Comparison of ENCODE assay signal across 2 cellular contexts in the genomic region with DNA sequence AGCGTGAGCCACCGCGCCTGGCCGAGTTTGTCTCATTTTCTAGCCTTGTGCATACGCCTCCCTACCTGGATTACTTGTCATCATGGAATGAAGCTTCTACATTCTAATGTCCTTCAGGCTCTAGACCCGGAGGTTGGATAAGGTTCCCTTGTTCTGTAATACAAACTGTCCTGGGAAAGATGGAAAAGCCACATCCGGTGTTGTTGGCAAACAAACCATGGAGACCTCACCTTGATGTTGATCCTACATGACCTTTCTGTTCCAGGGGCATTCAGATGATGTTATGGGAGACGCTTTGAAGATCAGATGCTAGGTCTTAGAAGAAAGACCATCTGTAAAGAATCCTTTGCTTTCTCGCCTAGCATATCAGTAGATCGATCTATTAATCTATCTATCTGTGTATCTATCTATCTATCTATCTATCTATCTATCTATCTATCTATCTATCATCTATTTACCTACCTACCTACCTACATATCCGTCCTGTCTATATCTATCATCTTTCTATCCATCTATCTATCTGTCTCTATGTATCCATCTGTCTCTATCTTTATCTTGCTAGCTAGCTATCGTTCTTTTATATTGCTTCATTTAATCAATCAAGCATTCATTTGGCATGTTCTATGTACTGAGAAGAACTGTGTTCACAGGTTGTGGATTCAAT.
A peak's percentile ranks its signal among the peaks of the same experiment; 100 is the strongest.
TF ChIP-seq lines count a peak whose summit lies in the region.

No MANE protein-coding gene starts in this region.

TF ChIP-seq in HepG2, 621 proteins besides CTCF, POLR2A, EP300 and RAD21 (continues in another document):
- TF ChIP-seq NR2F2 (IDR thresholded peaks at IDR 0.05; ENCODE audit: borderline replicate concordance, low read depth) (peak; percentile 79), FOXP1 (IDR thresholded peaks at IDR 0.05) (no peak), FOXP1 (CRISPR knock-in tag; IDR thresholded peaks at IDR 0.05) (peak; percentile 64; the same call in 1 of the 2 replicates), REXO4 (CRISPR knock-in tag; IDR thresholded peaks at IDR 0.05; ENCODE audit: borderline replicate concordance) (no peak), LRRFIP1 (CRISPR knock-in tag; conservative IDR thresholded peaks at IDR 0.05) (no peak), CBFB (CRISPR knock-in tag; IDR thresholded peaks at IDR 0.05) (peak; percentile 58; the same call in 1 of the 2 replicates), NFYB (CRISPR knock-in tag; IDR thresholded peaks at IDR 0.05) (no peak), IKZF5 (CRISPR knock-in tag; IDR thresholded peaks at IDR 0.05) (no peak), NR2F6 (IDR thresholded peaks at IDR 0.05) (peak; percentile 91), NR2F6 (CRISPR knock-in tag; IDR thresholded peaks at IDR 0.05) (peak; percentile 93), NKX3-1 (CRISPR knock-in tag; IDR thresholded peaks at IDR 0.05) (no peak), NR1H2 (CRISPR knock-in tag; IDR thresholded peaks at IDR 0.05; ENCODE audit: borderline replicate concordance, low read depth) (no peak), HNF4A (CRISPR knock-in tag; IDR thresholded peaks at IDR 0.05) (no peak), ZNF503 (CRISPR knock-in tag; IDR thresholded peaks at IDR 0.05) (no peak), SP1 (IDR thresholded peaks at IDR 0.05) (no peak), SP1 (CRISPR knock-in tag; IDR thresholded peaks at IDR 0.05) (no peak), ZNF619 (CRISPR knock-in tag; IDR thresholded peaks at IDR 0.05) (no peak), RCOR2 (CRISPR knock-in tag; IDR thresholded peaks at IDR 0.05) (peak; percentile 65; the same call in 1 of the 2 replicates), GATAD2A (CRISPR knock-in tag; IDR thresholded peaks at IDR 0.05) (peak; percentile 63), RXRB (CRISPR knock-in tag; IDR thresholded peaks at IDR 0.05; ENCODE audit: borderline replicate concordance) (peak; percentile 71; the same call in 1 of the 2 replicates), DPF2 (CRISPR knock-in tag; IDR thresholded peaks at IDR 0.05; ENCODE audit: borderline replicate concordance, low read depth) (0 out of 2 replicates have a peak, but pooled peaks have one; percentile 26), ZNF713 (CRISPR knock-in tag; IDR thresholded peaks at IDR 0.05) (no peak)
- TF ChIP-seq, protein P1, sequence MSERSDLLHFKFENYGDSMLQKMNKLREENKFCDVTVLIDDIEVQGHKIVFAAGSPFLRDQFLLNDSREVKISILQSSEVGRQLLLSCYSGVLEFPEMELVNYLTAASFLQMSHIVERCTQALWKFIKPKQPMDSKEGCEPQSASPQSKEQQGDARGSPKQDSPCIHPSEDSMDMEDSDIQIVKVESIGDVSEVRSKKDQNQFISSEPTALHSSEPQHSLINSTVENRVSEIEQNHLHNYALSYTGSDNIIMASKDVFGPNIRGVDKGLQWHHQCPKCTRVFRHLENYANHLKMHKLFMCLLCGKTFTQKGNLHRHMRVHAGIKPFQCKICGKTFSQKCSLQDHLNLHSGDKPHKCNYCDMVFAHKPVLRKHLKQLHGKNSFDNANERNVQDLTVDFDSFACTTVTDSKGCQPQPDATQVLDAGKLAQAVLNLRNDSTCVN (CRISPR knock-in tag; IDR thresholded peaks at IDR 0.05; ENCODE audit: borderline replicate concordance) = peak; percentile 79; the same call in 1 of the 2 replicates
- TF ChIP-seq, protein P2, sequence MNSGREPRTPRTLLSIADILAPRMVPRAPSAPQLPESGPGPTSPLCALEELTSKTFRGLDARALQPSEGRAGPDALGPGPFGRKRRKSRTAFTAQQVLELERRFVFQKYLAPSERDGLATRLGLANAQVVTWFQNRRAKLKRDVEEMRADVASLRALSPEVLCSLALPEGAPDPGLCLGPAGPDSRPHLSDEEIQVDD (CRISPR knock-in tag; IDR thresholded peaks at IDR 0.05; ENCODE audit: borderline replicate concordance) = no peak
- TF ChIP-seq, protein P3, sequence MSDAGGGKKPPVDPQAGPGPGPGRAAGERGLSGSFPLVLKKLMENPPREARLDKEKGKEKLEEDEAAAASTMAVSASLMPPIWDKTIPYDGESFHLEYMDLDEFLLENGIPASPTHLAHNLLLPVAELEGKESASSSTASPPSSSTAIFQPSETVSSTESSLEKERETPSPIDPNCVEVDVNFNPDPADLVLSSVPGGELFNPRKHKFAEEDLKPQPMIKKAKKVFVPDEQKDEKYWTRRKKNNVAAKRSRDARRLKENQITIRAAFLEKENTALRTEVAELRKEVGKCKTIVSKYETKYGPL (CRISPR knock-in tag; IDR thresholded peaks at IDR 0.05) = no peak

TF ChIP-seq in K562, 482 proteins besides CTCF, POLR2A, EP300 and RAD21:
- TF ChIP-seq DACH1 (IDR thresholded peaks at IDR 0.05; ENCODE audit: partially characterized antibody) = peak; percentile 94
- no peak for TF ChIP-seq TRIM25 (IDR thresholded peaks at IDR 0.05; ENCODE audit: borderline replicate concordance)
- TF ChIP-seq, protein P4, sequence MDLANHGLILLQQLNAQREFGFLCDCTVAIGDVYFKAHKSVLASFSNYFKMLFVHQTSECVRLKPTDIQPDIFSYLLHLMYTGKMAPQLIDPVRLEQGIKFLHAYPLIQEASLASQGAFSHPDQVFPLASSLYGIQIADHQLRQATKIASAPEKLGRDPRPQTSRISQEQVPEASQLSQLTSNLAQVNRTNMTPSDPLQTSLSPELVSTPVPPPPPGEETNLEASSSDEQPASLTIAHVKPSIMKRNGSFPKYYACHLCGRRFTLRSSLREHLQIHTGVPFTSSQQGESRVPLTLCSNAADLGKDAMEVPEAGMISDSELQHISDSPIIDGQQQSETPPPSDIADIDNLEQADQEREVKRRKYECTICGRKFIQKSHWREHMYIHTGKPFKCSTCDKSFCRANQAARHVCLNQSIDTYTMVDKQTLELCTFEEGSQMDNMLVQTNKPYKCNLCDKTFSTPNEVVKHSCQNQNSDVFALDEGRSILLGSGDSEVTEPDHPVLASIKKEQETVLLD (IDR thresholded peaks at IDR 0.05) = 0 out of 2 replicates have a peak, but pooled peaks have one; percentile 39
